ENCODE assay signal across 1 cellular context in genomic region chr6:139159016-139159415, GRCh38.
TF ChIP-seq lines count a peak whose summit lies in the region.

No MANE protein-coding gene starts in this region.

TF ChIP-seq in IMR-90, 13 proteins besides CTCF, POLR2A, EP300 and RAD21:
- TF ChIP-seq FOS (IDR thresholded peaks at IDR 0.05; ENCODE audit: low read depth, low read length), result no peak
- TF ChIP-seq MXI1 (IDR thresholded peaks at IDR 0.05; ENCODE audit: borderline replicate concordance, low read depth, low read length), result no peak
- TF ChIP-seq NFE2L2 (IDR thresholded peaks at IDR 0.05; ENCODE audit: low read depth, low read length), result no peak
- TF ChIP-seq MAFK (IDR thresholded peaks at IDR 0.05; ENCODE audit: low read depth, low read length), result no peak
- TF ChIP-seq, protein P1, sequence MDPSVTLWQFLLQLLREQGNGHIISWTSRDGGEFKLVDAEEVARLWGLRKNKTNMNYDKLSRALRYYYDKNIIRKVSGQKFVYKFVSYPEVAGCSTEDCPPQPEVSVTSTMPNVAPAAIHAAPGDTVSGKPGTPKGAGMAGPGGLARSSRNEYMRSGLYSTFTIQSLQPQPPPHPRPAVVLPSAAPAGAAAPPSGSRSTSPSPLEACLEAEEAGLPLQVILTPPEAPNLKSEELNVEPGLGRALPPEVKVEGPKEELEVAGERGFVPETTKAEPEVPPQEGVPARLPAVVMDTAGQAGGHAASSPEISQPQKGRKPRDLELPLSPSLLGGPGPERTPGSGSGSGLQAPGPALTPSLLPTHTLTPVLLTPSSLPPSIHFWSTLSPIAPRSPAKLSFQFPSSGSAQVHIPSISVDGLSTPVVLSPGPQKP (IDR thresholded peaks at IDR 0.05; ENCODE audit: borderline replicate concordance, low read depth, low read length), result no peak
- TF ChIP-seq CHD1 (IDR thresholded peaks at IDR 0.05; ENCODE audit: low read depth, low read length), result no peak
- TF ChIP-seq MAZ (IDR thresholded peaks at IDR 0.05; ENCODE audit: borderline replicate concordance, low read depth, low read length), result no peak
- TF ChIP-seq RFX5 (IDR thresholded peaks at IDR 0.05; ENCODE audit: low read depth, low read length), result no peak
- TF ChIP-seq, protein P2, sequence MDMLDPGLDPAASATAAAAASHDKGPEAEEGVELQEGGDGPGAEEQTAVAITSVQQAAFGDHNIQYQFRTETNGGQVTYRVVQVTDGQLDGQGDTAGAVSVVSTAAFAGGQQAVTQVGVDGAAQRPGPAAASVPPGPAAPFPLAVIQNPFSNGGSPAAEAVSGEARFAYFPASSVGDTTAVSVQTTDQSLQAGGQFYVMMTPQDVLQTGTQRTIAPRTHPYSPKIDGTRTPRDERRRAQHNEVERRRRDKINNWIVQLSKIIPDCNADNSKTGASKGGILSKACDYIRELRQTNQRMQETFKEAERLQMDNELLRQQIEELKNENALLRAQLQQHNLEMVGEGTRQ (IDR thresholded peaks at IDR 0.05; ENCODE audit: low read depth, low read length), result no peak
- no peak for TF ChIP-seq RCOR1 (IDR thresholded peaks at IDR 0.05; ENCODE audit: insufficient replicate concordance, low read length)
- TF ChIP-seq SMC3 (IDR thresholded peaks at IDR 0.05; ENCODE audit: low read depth, low read length), result no peak
- TF ChIP-seq BHLHE40 (IDR thresholded peaks at IDR 0.05; ENCODE audit: low read depth, low read length), result no peak
- no peak for TF ChIP-seq CEBPB (IDR thresholded peaks at IDR 0.05; ENCODE audit: low read depth, low read length)
TF ChIP-seq in IMR-90: peak in this region for 0.
